ENCODE assay signal across 9 cellular contexts in genomic region chr1:27634166-27634981, GRCh38. TPM values are rescaled to one million over a fixed set of nuclear protein-coding genes. Genes with fewer than 3 reads are reported as not detected.
DNase-seq lines count a peak whose midpoint lies in the region; ATAC-seq, FAIRE-seq and TF ChIP-seq lines count a peak whose summit lies in the region.
"Had no signal": no experiment of that assay in that cellular context is flagged by ENCODE, and none has a peak within 500 bp of the region (broad histone marks: within the 10 kb centered on the region; RNA-seq: fewer than 3 reads in every experiment).

No MANE protein-coding gene starts in this region.

- H3K27ac ChIP-seq in SK-N-SH (ENCODE audit: low read depth in 2 of 2, low read length in 1 of 2) = no peak overlapping the region
- peak overlapping the region in 2 of 4 donors; percentile 21 to 28 for H3K27ac ChIP-seq in pancreas

- TF ChIP-seq CTCF in SK-N-SH (IDR thresholded peaks at IDR 0.05) (no peak), foreskin fibroblast (IDR thresholded peaks at IDR 0.05; ENCODE audit: low read depth, low read length) (no peak), pancreas (IDR thresholded peaks at IDR 0.05) (no peak)

- CTCF ChIA-PET in SK-N-SH (lab: Yijun Ruan, JAX) = interaction anchor here (1.3 kb wide), 1 partner anchor 26 kb away, joined by 4 read pairs; no protein-coding TSS in a partner anchor

- no peaks in the 10 kb centered on the region for H3F3A ChIP-seq in SK-N-SH (replicated peaks; ENCODE audit: insufficient read depth)

- H3K9me2 ChIP-seq in SK-N-SH = no peaks in the 10 kb centered on the region

- TF ChIP-seq RAD21 in SK-N-SH (IDR thresholded peaks at IDR 0.05; ENCODE audit: low read length) = no peak

- H3K9ac ChIP-seq in SK-N-SH = no peak overlapping the region

- POLR2A ChIA-PET in SK-N-SH (lab: Yijun Ruan, JAX) = no interaction called here

- H3K4me3 Mint-ChIP-seq in activated T-cell treated with anti-CD3 and anti-CD28 coated beads, Interleukin-2, amount 50 U/mL, for 72 hours = peak overlapping the region; percentile 51 to 75

- H3K27ac Mint-ChIP-seq in activated T-cell treated with anti-CD3 and anti-CD28 coated beads, Interleukin-2, amount 50 U/mL, for 72 hours = peak overlapping the region; percentile 59

- ATAC-seq in SK-N-SH treated with all-trans-retinoic acid at 6 μM for 48 hours = no peak
- peak in 1 of 2 donors; percentile 27 for ATAC-seq in activated T-cell treated with anti-CD3 and anti-CD28 coated beads, Interleukin-2, amount 50 U/mL, for 72 hours (replicated peaks in 1 of 2)
- ATAC-seq in pancreas = peak; percentile 38 to 63 (median 56)
- no peak for ATAC-seq in HG02623 (IDR thresholded peaks at IDR 0.05; ENCODE audit: unreplicated experiment)
- ATAC-seq in HG03025 (IDR thresholded peaks at IDR 0.05; ENCODE audit: low FRiP score, unreplicated experiment) = no peak

- FAIRE-seq in pancreas (lab: Jason Lieb, UNC) = no peak
- FAIRE-seq: G401.6 had no signal

- DNase-seq in SK-N-SH = peak; percentile 58
- peak; percentile 58 to 61 for DNase-seq in activated T-cell treated with anti-CD3 and anti-CD28 coated beads, Interleukin-2, amount 50 U/mL, for 72 hours
- peak in 1 of 2 donors; percentile 52 for DNase-seq in foreskin fibroblast
- no peak for DNase-seq in pancreas
- no peak for DNase-seq in NCI-H524 (lab: John Stamatoyannopoulos, UW)

- no peak for TF ChIP-seq EP300 in SK-N-SH (IDR thresholded peaks at IDR 0.05; ENCODE audit: borderline replicate concordance in 1 of 2, low read depth in 1 of 2, low read length in 1 of 2)

- H3K4me1 Mint-ChIP-seq in activated T-cell treated with anti-CD3 and anti-CD28 coated beads, Interleukin-2, amount 50 U/mL, for 72 hours (ENCODE audit: low read depth) = peaks cover 73% of the 10 kb centered on the region

- H2AFZ ChIP-seq in SK-N-SH (ENCODE audit: low read depth) = no peak overlapping the region

- H4K20me1 ChIP-seq in SK-N-SH (ENCODE audit: insufficient read depth) = no peaks in the 10 kb centered on the region

- no peaks in the 10 kb centered on the region for H3K27me3 ChIP-seq in SK-N-SH (ENCODE audit: insufficient read depth)
- H3K27me3 ChIP-seq in pancreas = no peaks in the 10 kb centered on the region

- no peaks in the 10 kb centered on the region for H3K9me3 Mint-ChIP-seq in activated T-cell treated with anti-CD3 and anti-CD28 coated beads, Interleukin-2, amount 50 U/mL, for 72 hours

- no peaks in the 10 kb centered on the region for H3K36me3 Mint-ChIP-seq in activated T-cell treated with anti-CD3 and anti-CD28 coated beads, Interleukin-2, amount 50 U/mL, for 72 hours (ENCODE audit: insufficient read depth in 2 of 2)

- no peak overlapping the region for H3K4me3 ChIP-seq in SK-N-SH (ENCODE audit: low read depth in 2 of 2, low read length in 1 of 2)
- H3K4me3 ChIP-seq in foreskin fibroblast (ENCODE audit: low read depth in 1 of 2, low read length in 2 of 2) = peak overlapping the region; percentile 28 to 42
- H3K4me3 ChIP-seq in pancreas = peak overlapping the region in 2 of 4 donors; percentile 23 to 51

- WGBS in SK-N-SH (ENCODE audit: low lambda C conversion rate) = 75% methylated on average over 22 of the region's 66 CpGs
- WGBS in pancreas, 2 donors = 11 to 14% methylated on average over 53 to 66 of the region's 66 CpGs

- no peaks in the 10 kb centered on the region for H3K79me2 ChIP-seq in SK-N-SH (ENCODE audit: insufficient read depth)

- H3K4me2 ChIP-seq in SK-N-SH = no peak overlapping the region

- intact Hi-C loops in pancreas (cut with DNase I) = no loop called here

- H3K36me3 ChIP-seq in SK-N-SH (replicated peaks in 1 of 2; ENCODE audit: control insufficient read depth in 1 of 2, insufficient read depth in 2 of 2, low read length in 1 of 2) = no peaks in the 10 kb centered on the region
- H3K36me3 ChIP-seq in pancreas = no peaks in the 10 kb centered on the region

- H3K9me3 ChIP-seq in SK-N-SH = no peaks in the 10 kb centered on the region
- H3K9me3 ChIP-seq in pancreas = no peaks in the 10 kb centered on the region

- H3K27me3 Mint-ChIP-seq in activated T-cell treated with anti-CD3 and anti-CD28 coated beads, Interleukin-2, amount 50 U/mL, for 72 hours (ENCODE audit: low read depth) = no peaks in the 10 kb centered on the region

- H3K4me1 ChIP-seq in SK-N-SH (ENCODE audit: control insufficient read depth in 1 of 2, insufficient read depth in 2 of 2, low read depth in 1 of 2, low read length in 1 of 2) (peaks cover 0 to 2% of the 10 kb centered on the region in 2 experiments; a peak in 1 of 4 replicates), pancreas (no peaks in the 10 kb centered on the region)

TF ChIP-seq in SK-N-SH, 30 proteins besides CTCF, POLR2A, EP300 and RAD21:
- TF ChIP-seq TCF12 (IDR thresholded peaks at IDR 0.05) (no peak), JUND (IDR thresholded peaks at IDR 0.05) (no peak), FOXM1 (IDR thresholded peaks at IDR 0.05; ENCODE audit: low read depth) (no peak), MXI1 (IDR thresholded peaks at IDR 0.05; ENCODE audit: low read depth, low read length) (no peak)
TF ChIP-seq in SK-N-SH: peak in this region for 0.

TF ChIP-seq in SK-N-SH treated with all-trans-retinoic acid at 6 μM for 48 hours, 23 proteins besides CTCF, POLR2A, EP300 and RAD21:
- TF ChIP-seq ZC3H10 (CRISPR knock-in tag; IDR thresholded peaks at IDR 0.05) = no peak
- no peak for TF ChIP-seq SNAI2 (CRISPR knock-in tag; IDR thresholded peaks at IDR 0.05)

RNA-seq across cellular contexts. Expression of gene FGR, which starts 0.6 kb away (rescaled TPM):
- not detected in 2 replicates for polyA plus RNA-seq in SK-N-SH (2012; rRNA removed)
- polyA plus RNA-seq in SK-N-SH (2012; cell fraction: cytosol; rRNA removed) = not detected in 2 replicates
- 0.01 TPM in 1 of 2 replicates, not detected in the other for polyA plus RNA-seq in SK-N-SH (2012; cell fraction: nucleus; rRNA removed)
- 1 to 10 TPM in 1 of 2 donors, under 1 TPM in 1; 0.62 to 2.1 TPM for total RNA-seq in activated T-cell treated with anti-CD3 and anti-CD28 coated beads, Interleukin-2, amount 50 U/mL, for 72 hours
- 1 to 10 TPM in 4 of 6 donors, under 1 TPM in 2; 0.51 to 6.8 (median 2.5) TPM for total RNA-seq in pancreas
- 1 to 10 TPM; 3.6 to 5.8 TPM for polyA plus RNA-seq in pancreas

RNA-seq across cellular contexts. Expression of gene AHDC1, which starts 30.4 kb away (rescaled TPM):
- polyA plus RNA-seq in SK-N-SH (2012; rRNA removed) (3.1 and 8.5 TPM in 2 replicates), pancreas (10 to 100 TPM; 16.3 to 27.5 TPM)
- 3.2 and 4.4 TPM in 2 replicates for polyA plus RNA-seq in SK-N-SH (2012; cell fraction: cytosol; rRNA removed)
- 19.2 and 28.1 TPM in 2 replicates for polyA plus RNA-seq in SK-N-SH (2012; cell fraction: nucleus; rRNA removed)
- 1 to 10 TPM; 8.4 to 9.3 TPM for total RNA-seq in activated T-cell treated with anti-CD3 and anti-CD28 coated beads, Interleukin-2, amount 50 U/mL, for 72 hours
- 10 to 100 TPM; 10.4 to 22.4 (median 13.7) TPM for total RNA-seq in pancreas

RNA-seq across cellular contexts. Expression of gene IFI6, which starts 37.6 kb away (rescaled TPM):
- polyA plus RNA-seq in SK-N-SH (2012; rRNA removed) (29.0 and 35.6 TPM in 2 replicates), pancreas (100 to 1,000 TPM in 1 of 2 donors, 10 to 100 TPM in 1; 54.6 to 186 TPM)
- polyA plus RNA-seq in SK-N-SH (2012; cell fraction: cytosol; rRNA removed) = 19.6 and 33.1 TPM in 2 replicates
- polyA plus RNA-seq in SK-N-SH (2012; cell fraction: nucleus; rRNA removed) = 13.8 and 14.8 TPM in 2 replicates
- total RNA-seq in activated T-cell treated with anti-CD3 and anti-CD28 coated beads, Interleukin-2, amount 50 U/mL, for 72 hours = 10 to 100 TPM; 19.3 to 56.1 TPM
- 10 to 100 TPM in 5 of 6 donors, 1 to 10 TPM in 1; 7.8 to 67.4 (median 28.8) TPM for total RNA-seq in pancreas

Comparison
In these comparisons a context has a peak if more than half of its experiments do, and no peak if none do; other contexts are left out.
1. DNase-seq: peak in SK-N-SH (single experiment) and activated T-cell treated with anti-CD3 and anti-CD28 coated beads, Interleukin-2, amount 50 U/mL, for 72 hours (2 of 2); none in pancreas (0 of 6) and NCI-H524 (0 of 2).
2. H3K4me3 ChIP-seq: peak in foreskin fibroblast (2 of 2); none in SK-N-SH (0 of 2).
3. ATAC-seq: peak in pancreas (4 of 4); none in SK-N-SH treated with all-trans-retinoic acid at 6 μM for 48 hours (single experiment), HG02623 (single experiment) and HG03025 (single experiment).